ENCODE assay signal across 1 cellular context in genomic region chr2:226730487-226730886, GRCh38.
TF ChIP-seq lines count a peak whose summit lies in the region.

No MANE protein-coding gene starts in this region.

TF ChIP-seq in A549, 52 proteins besides CTCF, POLR2A, EP300 and RAD21 (continued from another document):
- TF ChIP-seq, protein P1, sequence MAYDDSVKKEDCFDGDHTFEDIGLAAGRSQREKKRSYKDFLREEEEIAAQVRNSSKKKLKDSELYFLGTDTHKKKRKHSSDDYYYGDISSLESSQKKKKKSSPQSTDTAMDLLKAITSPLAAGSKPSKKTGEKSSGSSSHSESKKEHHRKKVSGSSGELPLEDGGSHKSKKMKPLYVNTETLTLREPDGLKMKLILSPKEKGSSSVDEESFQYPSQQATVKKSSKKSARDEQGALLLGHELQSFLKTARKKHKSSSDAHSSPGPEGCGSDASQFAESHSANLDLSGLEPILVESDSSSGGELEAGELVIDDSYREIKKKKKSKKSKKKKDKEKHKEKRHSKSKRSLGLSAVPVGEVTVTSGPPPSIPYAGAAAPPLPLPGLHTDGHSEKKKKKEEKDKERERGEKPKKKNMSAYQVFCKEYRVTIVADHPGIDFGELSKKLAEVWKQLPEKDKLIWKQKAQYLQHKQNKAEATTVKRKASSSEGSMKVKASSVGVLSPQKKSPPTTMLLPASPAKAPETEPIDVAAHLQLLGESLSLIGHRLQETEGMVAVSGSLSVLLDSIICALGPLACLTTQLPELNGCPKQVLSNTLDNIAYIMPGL (CRISPR knock-in tag; IDR thresholded peaks at IDR 0.05; ENCODE audit: borderline replicate concordance): no peak
- TF ChIP-seq CEBPB (IDR thresholded peaks at IDR 0.05) (no peak), RNF2 (IDR thresholded peaks at IDR 0.05; ENCODE audit: borderline replicate concordance, low read depth) (no peak), ZC3H11A (IDR thresholded peaks at IDR 0.05) (no peak), CHD4 (IDR thresholded peaks at IDR 0.05; ENCODE audit: borderline replicate concordance) (no peak)
- TF ChIP-seq, protein P2, sequence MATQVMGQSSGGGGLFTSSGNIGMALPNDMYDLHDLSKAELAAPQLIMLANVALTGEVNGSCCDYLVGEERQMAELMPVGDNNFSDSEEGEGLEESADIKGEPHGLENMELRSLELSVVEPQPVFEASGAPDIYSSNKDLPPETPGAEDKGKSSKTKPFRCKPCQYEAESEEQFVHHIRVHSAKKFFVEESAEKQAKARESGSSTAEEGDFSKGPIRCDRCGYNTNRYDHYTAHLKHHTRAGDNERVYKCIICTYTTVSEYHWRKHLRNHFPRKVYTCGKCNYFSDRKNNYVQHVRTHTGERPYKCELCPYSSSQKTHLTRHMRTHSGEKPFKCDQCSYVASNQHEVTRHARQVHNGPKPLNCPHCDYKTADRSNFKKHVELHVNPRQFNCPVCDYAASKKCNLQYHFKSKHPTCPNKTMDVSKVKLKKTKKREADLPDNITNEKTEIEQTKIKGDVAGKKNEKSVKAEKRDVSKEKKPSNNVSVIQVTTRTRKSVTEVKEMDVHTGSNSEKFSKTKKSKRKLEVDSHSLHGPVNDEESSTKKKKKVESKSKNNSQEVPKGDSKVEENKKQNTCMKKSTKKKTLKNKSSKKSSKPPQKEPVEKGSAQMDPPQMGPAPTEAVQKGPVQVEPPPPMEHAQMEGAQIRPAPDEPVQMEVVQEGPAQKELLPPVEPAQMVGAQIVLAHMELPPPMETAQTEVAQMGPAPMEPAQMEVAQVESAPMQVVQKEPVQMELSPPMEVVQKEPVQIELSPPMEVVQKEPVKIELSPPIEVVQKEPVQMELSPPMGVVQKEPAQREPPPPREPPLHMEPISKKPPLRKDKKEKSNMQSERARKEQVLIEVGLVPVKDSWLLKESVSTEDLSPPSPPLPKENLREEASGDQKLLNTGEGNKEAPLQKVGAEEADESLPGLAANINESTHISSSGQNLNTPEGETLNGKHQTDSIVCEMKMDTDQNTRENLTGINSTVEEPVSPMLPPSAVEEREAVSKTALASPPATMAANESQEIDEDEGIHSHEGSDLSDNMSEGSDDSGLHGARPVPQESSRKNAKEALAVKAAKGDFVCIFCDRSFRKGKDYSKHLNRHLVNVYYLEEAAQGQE (IDR thresholded peaks at IDR 0.05): no peak
- TF ChIP-seq, protein P3, sequence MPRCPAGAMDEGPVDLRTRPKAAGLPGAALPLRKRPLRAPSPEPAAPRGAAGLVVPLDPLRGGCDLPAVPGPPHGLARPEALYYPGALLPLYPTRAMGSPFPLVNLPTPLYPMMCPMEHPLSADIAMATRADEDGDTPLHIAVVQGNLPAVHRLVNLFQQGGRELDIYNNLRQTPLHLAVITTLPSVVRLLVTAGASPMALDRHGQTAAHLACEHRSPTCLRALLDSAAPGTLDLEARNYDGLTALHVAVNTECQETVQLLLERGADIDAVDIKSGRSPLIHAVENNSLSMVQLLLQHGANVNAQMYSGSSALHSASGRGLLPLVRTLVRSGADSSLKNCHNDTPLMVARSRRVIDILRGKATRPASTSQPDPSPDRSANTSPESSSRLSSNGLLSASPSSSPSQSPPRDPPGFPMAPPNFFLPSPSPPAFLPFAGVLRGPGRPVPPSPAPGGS (IDR thresholded peaks at IDR 0.05): no peak
